In the genomic region with DNA sequence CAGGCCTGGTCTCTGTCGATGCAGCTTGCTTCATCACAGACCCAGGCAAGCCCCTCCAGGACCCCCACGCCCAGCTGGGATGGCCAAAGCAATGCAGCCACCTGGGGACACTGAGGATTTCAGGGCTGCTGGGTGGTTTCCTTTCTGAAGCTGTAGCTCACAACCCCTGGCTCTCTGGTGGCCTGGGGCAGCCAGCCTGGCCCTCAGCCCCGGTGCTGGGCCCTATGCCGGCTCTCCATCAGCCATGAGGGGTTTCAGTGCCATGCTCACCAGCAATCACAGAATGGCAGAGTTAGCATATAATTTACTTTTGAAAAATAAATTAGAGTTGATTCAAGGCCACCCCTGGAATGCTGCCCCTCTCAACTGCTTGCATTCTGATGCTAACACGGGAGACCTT, we compare ENCODE assay signal across 8 cellular contexts.
"Had no signal": no experiment of that assay in that cellular context is flagged by ENCODE, and none has a peak within 500 bp of the region (broad histone marks: within the 10 kb centered on the region; RNA-seq: fewer than 3 reads in every experiment).

No MANE protein-coding gene starts in this region.

- H3K4me2 ChIP-seq: GM23338 had no signal

- H3K9ac ChIP-seq: GM23248 had no signal

- H3K4me3 ChIP-seq: GM23248, GM23338, HAP-1 had no signal

- H3K27ac ChIP-seq: GM23248 had no signal

- H3K4me3 Mint-ChIP-seq: GM23338, HFFc6 had no signal

- DNase-seq: GM23248, GOT3, H7, H9, HCEC 1CT, HFFc6 had no signal

- H3K4me1 ChIP-seq: HAP-1 had no signal

- H2AFZ ChIP-seq: GM23248 had no signal

- H3K36me3 ChIP-seq: HAP-1 had no signal

- H3K9me3 ChIP-seq: HAP-1 had no signal

- H3K27ac Mint-ChIP-seq: HFFc6 had no signal

- H3K9me3 Mint-ChIP-seq: GM23338, H9, HFFc6 had no signal
